In genomic region chr1:62912028-62912638, GRCh38 we compare ENCODE assay signal across 8 cellular contexts.
DNase-seq lines count a peak whose midpoint lies in the region; ATAC-seq and TF ChIP-seq lines count a peak whose summit lies in the region.

No MANE protein-coding gene starts in this region.

- peaks cover 10% of the 10 kb centered on the region for H3K27me3 Mint-ChIP-seq in activated naive CD4-positive, alpha-beta T cell treated with anti-CD3 and anti-CD28 coated beads for 36 hours (ENCODE audit: low read depth)

- TF ChIP-seq POLR2A in NB4 (IDR thresholded peaks at IDR 0.05; ENCODE audit: extremely low read depth, insufficient read length) (no peak), erythroblast (IDR thresholded peaks at IDR 0.05; ENCODE audit: low read length) (no peak), testis (IDR thresholded peaks at IDR 0.05) (no peak)

- H3K36me3 Mint-ChIP-seq in activated naive CD4-positive, alpha-beta T cell treated with anti-CD3 and anti-CD28 coated beads for 36 hours (ENCODE audit: low read depth) = no peaks in the 10 kb centered on the region

- intact Hi-C loops in testis (cut with DNase I; ENCODE audit: low total_unique reads) = no loop called here
- intact Hi-C loops in activated naive CD4-positive, alpha-beta T cell treated with anti-CD3 and anti-CD28 coated beads for 36 hours (cut with micrococcal nuclease) = no loop called here

- no peaks in the 10 kb centered on the region for H3K4me1 ChIP-seq in testis

- H3K4me3 Mint-ChIP-seq in activated naive CD4-positive, alpha-beta T cell treated with anti-CD3 and anti-CD28 coated beads for 36 hours = no peak overlapping the region

- no peaks in the 10 kb centered on the region for H3K36me3 ChIP-seq in testis (ENCODE audit: low read depth, missing control alignments)

- H3K4me3 ChIP-seq in NB4 (ENCODE audit: low read depth, low read length) = no peak overlapping the region
- no peak overlapping the region for H3K4me3 ChIP-seq in testis

- ATAC-seq in HG02852 (IDR thresholded peaks at IDR 0.05; ENCODE audit: unreplicated experiment) = no peak

- H3K4me1 Mint-ChIP-seq in activated naive CD4-positive, alpha-beta T cell treated with anti-CD3 and anti-CD28 coated beads for 36 hours (ENCODE audit: low read depth) = peaks cover 11% of the 10 kb centered on the region

- TF ChIP-seq CTCF in NB4 (IDR thresholded peaks at IDR 0.05; ENCODE audit: low read depth, low read length) (peak; percentile 80), testis (IDR thresholded peaks at IDR 0.05) (peak; percentile 12 to 64 (median 59))

- CTCF ChIA-PET in activated naive CD4-positive, alpha-beta T cell treated with anti-CD3 and anti-CD28 coated beads for 36 hours (lab: Charles Lee) = interaction anchor here (0.7 kb wide), 1 partner anchor 10 kb away, joined by 3 read pairs; no protein-coding TSS in a partner anchor

- DNase-seq in SKM-1 treated with dmso at 0.1 percent for 144 hours (lab: John Stamatoyannopoulos, UW; ENCODE audit: unreplicated experiment) (peak; percentile 11), SKM-1 (lab: John Stamatoyannopoulos, UW; ENCODE audit: unreplicated experiment) (no peak), NB4 (ENCODE audit: low read depth) (peak; percentile 18), erythroblast (lab: John Stamatoyannopoulos, UW) (peak; percentile 1 to 19), testis (no peak), pons (ENCODE audit: low spot score) (no peak)
- no peak for DNase-seq in activated naive CD4-positive, alpha-beta T cell treated with anti-CD3 and anti-CD28 coated beads for 36 hours

- H3K27ac Mint-ChIP-seq in activated naive CD4-positive, alpha-beta T cell treated with anti-CD3 and anti-CD28 coated beads for 36 hours = no peak overlapping the region

- no peaks in the 10 kb centered on the region for H3K9me3 Mint-ChIP-seq in activated naive CD4-positive, alpha-beta T cell treated with anti-CD3 and anti-CD28 coated beads for 36 hours

- no peak overlapping the region for H3K27ac ChIP-seq in testis

- H3K27me3 ChIP-seq in testis = no peaks in the 10 kb centered on the region

- H3K9me3 ChIP-seq in testis = no peaks in the 10 kb centered on the region

Comparison
In these comparisons a context has a peak if more than half of its experiments do, and no peak if none do; other contexts are left out.
1. DNase-seq: peak in SKM-1 treated with dmso at 0.1 percent for 144 hours (single experiment), NB4 (single experiment) and erythroblast (2 of 2); none in SKM-1 (single experiment), testis (single experiment), pons (single experiment) and activated naive CD4-positive, alpha-beta T cell treated with anti-CD3 and anti-CD28 coated beads for 36 hours (single experiment).